ENCODE assay signal across 29 cellular contexts in the genomic region with DNA sequence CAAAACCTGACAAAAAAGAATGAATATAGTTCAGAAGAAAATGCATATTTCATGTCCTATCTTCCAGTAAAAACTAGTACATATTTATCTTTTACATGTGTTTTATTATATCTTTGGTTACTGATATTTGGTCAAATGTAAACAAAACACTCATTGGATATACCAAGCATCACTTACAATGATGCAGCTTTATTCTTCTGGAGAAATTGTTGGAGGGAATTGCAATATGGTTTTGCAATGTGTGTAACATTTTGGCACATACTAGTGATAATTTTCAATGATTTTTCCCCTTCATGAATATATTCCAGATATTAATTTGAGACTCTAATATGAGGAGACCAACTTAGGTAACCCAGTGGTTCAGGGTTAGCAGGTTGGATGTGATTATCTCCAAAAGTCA.
"Had no signal": no experiment of that assay in that cellular context is flagged by ENCODE, and none has a peak within 500 bp of the region (broad histone marks: within the 10 kb centered on the region; RNA-seq: fewer than 3 reads in every experiment).

No MANE protein-coding gene starts in this region.

- H3K4me1 ChIP-seq: neural progenitor cell, parathyroid adenoma, psoas muscle, sigmoid colon, testis, tibial artery, transverse colon, upper lobe of right lung, uterus had no signal

- H3K4me1 Mint-ChIP-seq: natural killer cell; neural progenitor cell; stimulated activated effector memory CD8-positive, alpha-beta T cell treated with anti-CD3 and anti-CD28 coated beads, Interleukin-12 subunit alpha, Interleukin-12 subunit beta, amount 100 ng/mL, for 72 hours; stimulated activated naive CD8-positive, alpha-beta T cell treated with anti-CD3 and anti-CD28 coated beads, Interleukin-15, amount 100 ng/mL, for 72 hours had no signal

- FAIRE-seq: small intestine had no signal

- H3K9me3 Mint-ChIP-seq: nephron; neural progenitor cell; stimulated activated effector memory CD8-positive, alpha-beta T cell treated with anti-CD3 and anti-CD28 coated beads, Interleukin-12 subunit alpha, Interleukin-12 subunit beta, amount 100 ng/mL, for 72 hours; stimulated activated naive CD8-positive, alpha-beta T cell treated with anti-CD3 and anti-CD28 coated beads, Interleukin-15, amount 100 ng/mL, for 72 hours; type B pancreatic cell had no signal

- H3K4me3 Mint-ChIP-seq: natural killer cell; nephron; neural progenitor cell; stimulated activated effector memory CD8-positive, alpha-beta T cell treated with anti-CD3 and anti-CD28 coated beads, Interleukin-12 subunit alpha, Interleukin-12 subunit beta, amount 100 ng/mL, for 72 hours; stimulated activated naive CD8-positive, alpha-beta T cell treated with anti-CD3 and anti-CD28 coated beads, Interleukin-15, amount 100 ng/mL, for 72 hours; type B pancreatic cell had no signal

- H3K27me3 ChIP-seq: neural progenitor cell, ovary, right lobe of liver, sigmoid colon, suprapubic skin, testis, tibial artery, transverse colon, upper lobe of right lung, uterus had no signal

- H3K4me2 ChIP-seq: neural progenitor cell had no signal

- H3K4me3 ChIP-seq: neural progenitor cell, ovary, psoas muscle, right lobe of liver, sigmoid colon, suprapubic skin, testis, tibial artery, transverse colon, upper lobe of right lung, uterus had no signal

- H3K27me3 Mint-ChIP-seq: progenitor cell of endocrine pancreas; stimulated activated naive CD8-positive, alpha-beta T cell treated with anti-CD3 and anti-CD28 coated beads, Interleukin-15, amount 100 ng/mL, for 72 hours; type B pancreatic cell had no signal

- H3K9ac ChIP-seq: neural progenitor cell, parathyroid adenoma had no signal

- H3K36me3 ChIP-seq: neural progenitor cell, ovary, right lobe of liver, sigmoid colon, suprapubic skin, tibial artery, transverse colon, upper lobe of right lung, uterus had no signal

- H3K27ac ChIP-seq: neural progenitor cell, ovary, parathyroid adenoma, psoas muscle, right lobe of liver, sigmoid colon, suprapubic skin, testis, tibial artery, transverse colon, upper lobe of right lung, uterus had no signal

- H2AFZ ChIP-seq: neural progenitor cell, parathyroid adenoma had no signal

- H3K36me3 Mint-ChIP-seq: natural killer cell; neural progenitor cell; stimulated activated effector memory CD8-positive, alpha-beta T cell treated with anti-CD3 and anti-CD28 coated beads, Interleukin-12 subunit alpha, Interleukin-12 subunit beta, amount 100 ng/mL, for 72 hours; type B pancreatic cell had no signal

- H3K27ac Mint-ChIP-seq: natural killer cell; nephron; neural progenitor cell; progenitor cell of endocrine pancreas; stimulated activated naive CD8-positive, alpha-beta T cell treated with anti-CD3 and anti-CD28 coated beads, Interleukin-15, amount 100 ng/mL, for 72 hours; type B pancreatic cell had no signal

- DNase-seq: natural killer cell; occipital lobe; ovary; posterior cingulate gyrus; psoas muscle; right cardiac atrium; right lobe of liver; sigmoid colon; small intestine; stimulated activated CD4-positive, alpha-beta T cell treated with anti-CD3 and anti-CD28 coated beads, Interleukin-15, amount 100 ng/mL, for 24 hours; stimulated activated CD4-positive, alpha-beta T cell treated with anti-CD3 and anti-CD28 coated beads, Interleukin-2, amount 100 ng/mL, for 24 hours; stimulated activated CD4-positive, alpha-beta T cell treated with anti-CD3 and anti-CD28 coated beads, Interleukin-2, amount 100 ng/mL, for 48 hours; stimulated activated CD4-positive, alpha-beta T cell treated with anti-CD3 and anti-CD28 coated beads, Interleukin-4, amount 100 ng/mL, for 24 hours; stimulated activated naive CD4-positive, alpha-beta T cell; stimulated activated naive CD8-positive, alpha-beta T cell treated with anti-CD3 and anti-CD28 coated beads, Interleukin-15, amount 100 ng/mL, for 72 hours; stimulated activated naive CD8-positive, alpha-beta T cell treated with anti-CD3 and anti-CD28 coated beads, Interleukin-15, Interleukin-2, amounts not matched to agents 100 U/mL and 50 U/mL, for 24 hours; substantia nigra; testis; tibial artery; transverse colon; upper lobe of right lung; uterus had no signal

- H3K9me3 ChIP-seq: ovary, psoas muscle, right lobe of liver, sigmoid colon, suprapubic skin, testis, tibial artery, transverse colon, upper lobe of right lung, uterus had no signal
